In the genomic region with DNA sequence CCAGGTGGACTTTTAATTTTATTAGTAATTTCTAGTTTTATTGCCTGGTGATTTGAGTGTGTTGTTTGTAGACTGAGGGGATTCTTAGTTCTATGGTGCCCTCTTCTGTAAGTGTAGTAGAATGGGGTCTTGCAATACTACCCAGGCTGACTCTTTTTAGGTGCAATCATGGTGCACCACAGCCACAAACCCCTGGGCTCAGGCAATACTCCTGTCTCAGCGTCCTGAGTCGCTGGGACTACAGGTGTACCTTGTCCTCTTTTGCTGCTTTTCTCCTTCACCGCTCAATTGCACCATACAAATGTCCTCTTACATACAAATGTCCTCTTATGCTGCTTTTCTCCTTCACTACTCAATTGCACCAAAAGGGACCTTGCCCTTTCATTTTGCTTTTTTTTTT, we compare ENCODE assay signal across 11 cellular contexts. TPM values are rescaled to one million over a fixed set of nuclear protein-coding genes. Genes with fewer than 3 reads are reported as not detected.
A peak's percentile ranks its signal among the peaks of the same experiment; 100 is the strongest.
DNase-seq lines count a peak whose midpoint lies in the region; ATAC-seq, FAIRE-seq and TF ChIP-seq lines count a peak whose summit lies in the region.
"Had no signal": no experiment of that assay in that cellular context is flagged by ENCODE, and none has a peak within 500 bp of the region (broad histone marks: within the 10 kb centered on the region; RNA-seq: fewer than 3 reads in every experiment).

No MANE protein-coding gene starts in this region.

- H3K36me3 ChIP-seq in Karpas-422 (ENCODE audit: insufficient read depth, low read length) (no peaks in the 10 kb centered on the region), WERI-Rb-1 (no peaks in the 10 kb centered on the region), stomach (peaks cover 1 to 26% (median 18%) of the 10 kb centered on the region in 4 donors)
- H3K36me3 ChIP-seq: prostate gland had no signal

- intact Hi-C loops in stomach (cut with DNase I; ENCODE audit: low total_unique reads), result no loop called here

- no peak overlapping the region for H3K4me3 ChIP-seq in Karpas-422 (ENCODE audit: low read length)
- H3K4me3 ChIP-seq in WERI-Rb-1 (ENCODE audit: low read depth, low read length), result no peak overlapping the region
- H3K4me3 ChIP-seq in stomach, result no peak overlapping the region
- H3K4me3 ChIP-seq: prostate gland had no signal

- H3K9me3 ChIP-seq in Karpas-422 (ENCODE audit: low read length) (no peaks in the 10 kb centered on the region), WERI-Rb-1 (ENCODE audit: severe bottlenecking) (no peaks in the 10 kb centered on the region), stomach (no peaks in the 10 kb centered on the region)
- H3K9me3 ChIP-seq: prostate gland had no signal

- DNase-seq in D721Med (ENCODE audit: insufficient read length, low spot score), result no peak
- DNase-seq in Karpas-422, result peak; percentile 54
- peak; percentile 18 for DNase-seq in WERI-Rb-1
- peak; percentile 19 for DNase-seq in kidney tubule cell (ENCODE audit: low spot score)
- no peak for DNase-seq in stomach
- DNase-seq in GF-D8 (lab: John Stamatoyannopoulos, UW), result no peak
- no peak for DNase-seq in NCI-H1417 treated with DMSO at 0.1 percent for 48 hours (lab: John Stamatoyannopoulos, UW)
- DNase-seq: activated T-cell treated with anti-CD3 and anti-CD28 coated beads, Interleukin-2, amount 50 U/mL, for 1 hour had no signal

- no peaks in the 10 kb centered on the region for H3K79me2 ChIP-seq in Karpas-422 (ENCODE audit: low read length)

- H3K4me1 ChIP-seq in Karpas-422 (ENCODE audit: low read length), result no peaks in the 10 kb centered on the region
- H3K4me1 ChIP-seq in stomach, result no peaks in the 10 kb centered on the region
- H3K4me1 ChIP-seq: prostate gland had no signal

- no peak overlapping the region; the same call in 1 of the 2 replicates for H2AFZ ChIP-seq in Karpas-422 (ENCODE audit: low read length)

- peak; percentile 37 for TF ChIP-seq CTCF in D721Med (IDR thresholded peaks at IDR 0.05; ENCODE audit: insufficient read depth, missing control alignments)
- TF ChIP-seq CTCF in WERI-Rb-1 (IDR thresholded peaks at IDR 0.05; ENCODE audit: low read depth, low read length), result peak; percentile 40; the same call in 1 of the 2 replicates
- TF ChIP-seq CTCF in stomach (IDR thresholded peaks at IDR 0.05), result no peak

- H4K20me1 ChIP-seq in Karpas-422 (ENCODE audit: insufficient read depth, low read depth, low read length), result no peaks in the 10 kb centered on the region

- TF ChIP-seq EP300 in stomach (IDR thresholded peaks at IDR 0.05), result no peak

- H3K9me2 ChIP-seq in Karpas-422 (replicated peaks; ENCODE audit: insufficient read depth, low read length), result no peaks in the 10 kb centered on the region

- no peak for TF ChIP-seq POLR2A in stomach (IDR thresholded peaks at IDR 0.05)

- H3K4me2 ChIP-seq in Karpas-422 (ENCODE audit: low read depth, low read length, poor library complexity, severe bottlenecking), result no peak overlapping the region

- H3K27me3 ChIP-seq in Karpas-422 (ENCODE audit: low read length) (no peaks in the 10 kb centered on the region), WERI-Rb-1 (ENCODE audit: insufficient read depth, low read depth, severe bottlenecking) (no peaks in the 10 kb centered on the region), stomach (no peaks in the 10 kb centered on the region)

- H3K27ac ChIP-seq in Karpas-422 (ENCODE audit: low read length), result no peak overlapping the region
- no peak overlapping the region for H3K27ac ChIP-seq in WERI-Rb-1
- no peak overlapping the region for H3K27ac ChIP-seq in stomach
- H3K27ac ChIP-seq: epithelial cell of prostate, prostate gland had no signal

- no peak for FAIRE-seq in D721Med (lab: Jason Lieb, UNC)

- WGBS in stomach, 5 donors, result 66 to 78% (median 69%) methylated on average over 3 of the region's 3 CpGs

- ATAC-seq in GM21717 (IDR thresholded peaks at IDR 0.05; ENCODE audit: unreplicated experiment), result no peak

- H3K9ac ChIP-seq in Karpas-422 (ENCODE audit: low read length), result no peak overlapping the region

RNA-seq across cellular contexts. Expression of a gene that starts 43.1 kb away (rescaled TPM):
- 81.3 and 146 TPM in 2 replicates for total RNA-seq in Karpas-422 (2014; rRNA removed; shearing (Covaris generic); ENCODE audit: low replicate concordance)
- 100 to 1,000 TPM in 1 of 5 donors, 10 to 100 TPM in 4; 45.1 to 333 (median 86.4) TPM for total RNA-seq in stomach
- polyA plus RNA-seq in stomach, result 100 to 1,000 TPM; 107 to 347 (median 177) TPM

RNA-seq across cellular contexts. Expression of a gene that starts 48.6 kb away (rescaled TPM):
- total RNA-seq in Karpas-422 (2014; rRNA removed; shearing (Covaris generic); ENCODE audit: low replicate concordance), result not detected in 2 replicates
- 100 to 1,000 TPM in 4 of 5 donors, 10 to 100 TPM in 1; 82.8 to 262 (median 140) TPM for total RNA-seq in stomach
- 100 to 1,000 TPM in 2 of 3 donors, 10 to 100 TPM in 1; 80.4 to 161 (median 149) TPM for polyA plus RNA-seq in stomach

Comparison
In these comparisons a context has a peak if more than half of its experiments do, and no peak if none do; other contexts are left out.
1. DNase-seq: peak in Karpas-422 (single experiment), WERI-Rb-1 (single experiment) and kidney tubule cell (single experiment); none in D721Med (single experiment), stomach (single experiment), GF-D8 (single experiment) and NCI-H1417 treated with DMSO at 0.1 percent for 48 hours (single experiment).
2. CTCF ChIP-seq: peak in D721Med (single experiment) and WERI-Rb-1 (single experiment); none in stomach (0 of 7).
3. RNA of a gene that starts 48.6 kb away (total RNA-seq): 82.8 to 262 TPM in stomach; not detected in Karpas-422; every median in the first group is over 10 times any median in the second.